27 cellular contexts compared by ENCODE assay signal in the genomic region with DNA sequence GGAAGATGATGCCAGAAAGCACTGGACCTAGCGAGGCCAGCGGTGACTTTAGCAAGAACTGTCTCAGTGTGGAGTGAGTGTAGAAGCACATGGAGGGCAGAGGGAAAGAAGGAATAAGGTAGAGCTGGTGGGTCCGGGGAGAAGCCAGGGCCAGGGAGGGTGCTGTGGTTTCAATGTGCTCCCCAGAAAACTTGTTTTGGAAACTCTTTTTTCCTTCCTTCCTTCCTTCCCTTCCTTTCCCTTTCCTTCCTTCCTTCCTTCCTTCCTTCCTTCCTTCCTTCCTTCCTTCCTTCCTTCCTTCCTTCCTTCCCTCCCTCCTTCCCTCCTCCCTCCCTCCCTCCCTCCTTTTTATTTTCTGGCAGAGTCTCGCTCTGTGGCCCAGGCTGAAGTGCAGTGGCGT. TPM values are rescaled to one million over a fixed set of nuclear protein-coding genes. Genes with fewer than 3 reads are reported as not detected.
"Had no signal": no experiment of that assay in that cellular context is flagged by ENCODE, and none has a peak within 500 bp of the region (broad histone marks: within the 10 kb centered on the region; RNA-seq: fewer than 3 reads in every experiment).

No MANE protein-coding gene starts in this region.

- H3K4me3 ChIP-seq: colonic mucosa, esophagus muscularis mucosa, gastroesophageal sphincter, heart left ventricle, hepatocyte, left lung, ovary, psoas muscle, thoracic aorta, tibial nerve, upper lobe of left lung had no signal

- H3K27me3 ChIP-seq: colonic mucosa, esophagus muscularis mucosa, gastroesophageal sphincter, ovary, tibial nerve, upper lobe of left lung had no signal

- H2AFZ ChIP-seq: hepatocyte had no signal

- H3K36me3 ChIP-seq: colonic mucosa, esophagus muscularis mucosa, gastroesophageal sphincter, heart left ventricle, left lung, ovary, thoracic aorta, tibial nerve, upper lobe of left lung had no signal

- ATAC-seq: foreskin keratinocyte; gastroesophageal sphincter; heart left ventricle; left cardiac atrium; left lung; naive thymus-derived CD8-positive, alpha-beta T cell; psoas muscle; right cardiac atrium; stimulated activated naive B cell treated with anti-CD40 and anti-IgM and Interleukin-4, amounts not matched to agents 10 μg/mL and 1 μg/mL and 100 μg/mL, for 72 hours had no signal

- H3K27ac ChIP-seq: colonic mucosa, esophagus muscularis mucosa, foreskin keratinocyte, gastroesophageal sphincter, heart left ventricle, hepatocyte, left lung, ovary, psoas muscle, thoracic aorta, tibial nerve, upper lobe of left lung had no signal

- H3K79me2 ChIP-seq: hepatocyte had no signal

- H3K9me3 ChIP-seq: colonic mucosa, gastroesophageal sphincter, left lung, ovary, psoas muscle, thoracic aorta, upper lobe of left lung had no signal

- FAIRE-seq: endothelial cell of umbilical vein, kidney, small intestine, urothelium cell line had no signal

- H3K4me2 ChIP-seq: hepatocyte had no signal

- DNase-seq: colonic mucosa; dermis blood vessel endothelial cell; effector memory CD4-positive, alpha-beta T cell; foreskin keratinocyte; heart left ventricle; kidney; left cardiac atrium; left lung; naive thymus-derived CD8-positive, alpha-beta T cell; occipital lobe; ovary; psoas muscle; right cardiac atrium; small intestine; stimulated activated CD4-positive, alpha-beta T cell treated with anti-CD3 and anti-CD28 coated beads, Interleukin-15, amount 100 ng/mL, for 24 hours; stimulated activated CD4-positive, alpha-beta T cell treated with anti-CD3 and anti-CD28 coated beads, Interleukin-2, amount 100 ng/mL, for 48 hours; stimulated activated naive B cell treated with anti-CD40 and anti-IgM and Interleukin-4, amounts not matched to agents 10 μg/mL and 1 μg/mL and 100 μg/mL, for 72 hours; upper lobe of left lung had no signal

- H3K4me1 ChIP-seq: colonic mucosa, foreskin keratinocyte, left lung, psoas muscle had no signal

RNA-seq across cellular contexts. Expression of a gene that starts 5.5 kb away (rescaled TPM):
- total RNA-seq: endothelial cell of umbilical vein, foreskin keratinocyte had no signal
- polyA plus RNA-seq: endothelial cell of umbilical vein; foreskin keratinocyte; naive thymus-derived CD8-positive, alpha-beta T cell had no signal

RNA-seq across cellular contexts. Expression of a gene that starts 23.6 kb away (rescaled TPM):
- total RNA-seq: endothelial cell of umbilical vein had no signal
- polyA plus RNA-seq: neural cell had no signal

RNA-seq across cellular contexts. Expression of a gene that starts 23.8 kb away (rescaled TPM):
- total RNA-seq: endothelial cell of umbilical vein, myocyte had no signal
